ENCODE assay signal across 22 cellular contexts in the genomic region with DNA sequence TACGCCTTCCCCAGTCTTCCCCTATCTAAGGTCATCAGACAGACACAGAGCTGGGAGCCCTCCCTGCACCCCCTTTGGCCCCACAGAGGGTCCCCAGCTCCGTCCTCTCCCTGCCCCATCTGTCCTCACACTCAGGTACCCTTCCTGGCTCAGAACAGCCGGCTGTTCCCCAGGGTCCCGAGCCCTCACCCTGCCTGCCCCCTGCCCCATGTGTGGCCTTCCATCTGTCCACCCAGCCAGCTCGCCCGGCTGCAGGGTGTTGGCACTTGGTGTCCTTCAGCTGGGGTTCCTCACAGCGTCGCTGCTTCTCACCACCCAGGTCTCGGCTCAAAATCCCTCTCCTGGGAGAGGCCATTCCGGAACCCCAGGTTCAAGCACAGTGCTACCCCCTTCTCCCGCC. TPM values are rescaled to one million over a fixed set of nuclear protein-coding genes. Genes with fewer than 3 reads are reported as not detected.
DNase-seq lines count a peak whose midpoint lies in the region; ATAC-seq, FAIRE-seq and TF ChIP-seq lines count a peak whose summit lies in the region.
"Had no signal": no experiment of that assay in that cellular context is flagged by ENCODE, and none has a peak within 500 bp of the region (broad histone marks: within the 10 kb centered on the region; RNA-seq: fewer than 3 reads in every experiment).

No MANE protein-coding gene starts in this region.

- no peaks in the 10 kb centered on the region for H3K9me2 ChIP-seq in GM23338 (ENCODE audit: insufficient read depth)

- intact Hi-C loops in natural killer cell (cut with micrococcal nuclease) (no loop called here), Panc1 (cut with micrococcal nuclease; ENCODE audit: unreplicated experiment) (no loop called here), lower lobe of right lung (cut with DNase I) (no loop called here)

- no peak overlapping the region for H3K27ac Mint-ChIP-seq in natural killer cell treated with Interleukin-12 subunit alpha and Interleukin-12 subunit beta and Interleukin-15 and Interleukin-18, amount 100 ng/mL, for 72 hours
- H3K27ac Mint-ChIP-seq in natural killer cell (no peak overlapping the region), GM23338 (no peak overlapping the region)
- H3K27ac Mint-ChIP-seq: CD4-positive, CD25-positive, alpha-beta regulatory T cell had no signal

- no peak overlapping the region for H2AFZ ChIP-seq in GM23338

- CTCF ChIA-PET in Panc1 (lab: Charles Lee), result interaction anchor here (0.5 to 1.1 kb wide), 3 partner anchors 29 to 672 kb away, joined by 3 to 6 read pairs (median 3); a partner anchor contains a TSS

- FAIRE-seq in urothelium cell line (lab: Jason Lieb, UNC), result peak; percentile 73
- FAIRE-seq: D721Med, GM12892, GM18507 had no signal

- POLR2A ChIA-PET in Panc1 (lab: Charles Lee), result no interaction called here

- no peak overlapping the region for H3K4me3 Mint-ChIP-seq in natural killer cell treated with Interleukin-12 subunit alpha and Interleukin-12 subunit beta and Interleukin-15 and Interleukin-18, amount 100 ng/mL, for 72 hours
- H3K4me3 Mint-ChIP-seq in natural killer cell, result no peak overlapping the region
- no peak overlapping the region for H3K4me3 Mint-ChIP-seq in GM23338
- H3K4me3 Mint-ChIP-seq: CD4-positive, CD25-positive, alpha-beta regulatory T cell; CD8-positive, alpha-beta memory T cell; H9 had no signal

- peaks cover 4% of the 10 kb centered on the region for H3K9me3 Mint-ChIP-seq in natural killer cell treated with Interleukin-12 subunit alpha and Interleukin-12 subunit beta and Interleukin-15 and Interleukin-18, amount 100 ng/mL, for 72 hours
- H3K9me3 Mint-ChIP-seq in natural killer cell (peaks cover 4% of the 10 kb centered on the region in 2 donors), GM23338 (peaks cover 19% of the 10 kb centered on the region)

- H3K36me3 ChIP-seq in Panc1 (ENCODE audit: control insufficient read depth, insufficient read depth, low read length), result no peaks in the 10 kb centered on the region
- H3K36me3 ChIP-seq in lower lobe of right lung, result no peaks in the 10 kb centered on the region
- peaks cover 5% of the 10 kb centered on the region; the same call in 1 of the 2 replicates for H3K36me3 ChIP-seq in GM23338 (ENCODE audit: insufficient read depth)

- BruUV-seq in Panc1 (replicated peaks; lab: Mats Ljungman, UMichigan), result no TSS peak

- H3K36me3 Mint-ChIP-seq in natural killer cell treated with Interleukin-12 subunit alpha and Interleukin-12 subunit beta and Interleukin-15 and Interleukin-18, amount 100 ng/mL, for 72 hours, result peaks cover 4% of the 10 kb centered on the region
- peaks cover 6% of the 10 kb centered on the region for H3K36me3 Mint-ChIP-seq in natural killer cell
- peaks cover 3% of the 10 kb centered on the region; the same call in 2 of the 3 replicates for H3K36me3 Mint-ChIP-seq in GM23338 (ENCODE audit: low read depth)
- H3K36me3 Mint-ChIP-seq: CD4-positive, CD25-positive, alpha-beta regulatory T cell; CD8-positive, alpha-beta memory T cell had no signal

- H3K27ac ChIP-seq in Panc1 (ENCODE audit: low read length), result no peak overlapping the region
- H3K27ac ChIP-seq in lower lobe of right lung, result no peak overlapping the region
- no peak overlapping the region for H3K27ac ChIP-seq in GM23338 (ENCODE audit: low read depth)
- H3K27ac ChIP-seq: 22Rv1 had no signal

- H4K20me1 ChIP-seq in GM23338 (replicated peaks; ENCODE audit: insufficient read depth), result no peaks in the 10 kb centered on the region

- in situ Hi-C loops in Panc1 (cut with HindIII; ENCODE audit: low pct_unique_long_range_greater_than_20kb, low sequenced_read_pairs), result no loop called here

- ATAC-seq in natural killer cell treated with Interleukin-12 subunit alpha and Interleukin-12 subunit beta and Interleukin-15 and Interleukin-18, amount 100 ng/mL, for 72 hours, result no peak
- ATAC-seq in natural killer cell, result no peak
- peak; percentile 46 for ATAC-seq in Panc1
- ATAC-seq in lower lobe of right lung, result no peak
- no peak for ATAC-seq in GM23338
- ATAC-seq in HG03196 (IDR thresholded peaks at IDR 0.05; ENCODE audit: unreplicated experiment), result no peak

- H3K4me2 ChIP-seq in GM23338, result no peak overlapping the region

- peak; percentile 38 for DNase-seq in natural killer cell treated with Interleukin-12 subunit alpha and Interleukin-12 subunit beta and Interleukin-15 and Interleukin-18, amount 100 ng/mL, for 72 hours (ENCODE audit: low spot score)
- DNase-seq in natural killer cell (no peak), Panc1 (ENCODE audit: low read depth, low spot score) (no peak), lower lobe of right lung (peak; percentile 41), urothelium cell line (ENCODE audit: low spot score) (no peak), GM23338 (ENCODE audit: low spot score) (no peak), DMS 273 (lab: John Stamatoyannopoulos, UW; ENCODE audit: unreplicated experiment) (no peak)
- DNase-seq: C1 segment of cervical spinal cord; CD4-positive, CD25-positive, alpha-beta regulatory T cell; CD8-positive, alpha-beta memory T cell; COR-L47; DMS153; DMS79; GDM1; GOT3; H9 had no signal

- H3F3A ChIP-seq in GM23338 (replicated peaks; ENCODE audit: low read depth), result no peaks in the 10 kb centered on the region

- H3K27me3 ChIP-seq in Panc1 (ENCODE audit: control insufficient read depth, insufficient read depth, low read length), result no peaks in the 10 kb centered on the region; the same call in 1 of the 2 replicates
- H3K27me3 ChIP-seq in lower lobe of right lung (ENCODE audit: low read depth), result peaks cover 20% of the 10 kb centered on the region
- no peaks in the 10 kb centered on the region for H3K27me3 ChIP-seq in GM23338 (ENCODE audit: insufficient read depth)

- H3K4me1 ChIP-seq in Panc1 (ENCODE audit: control insufficient read depth, insufficient read depth, low read length), result peaks cover 6% of the 10 kb centered on the region
- H3K4me1 ChIP-seq in lower lobe of right lung, result no peaks in the 10 kb centered on the region
- H3K4me1 ChIP-seq in GM23338 (ENCODE audit: insufficient read depth), result no peaks in the 10 kb centered on the region

- H3K4me3 ChIP-seq in Panc1 (ENCODE audit: low read depth in 2 of 2, low read length in 2 of 2), result no peak overlapping the region
- no peak overlapping the region for H3K4me3 ChIP-seq in lower lobe of right lung
- no peak overlapping the region for H3K4me3 ChIP-seq in GM23338

- peaks cover 5 to 8% of the 10 kb centered on the region in 2 donors for H3K27me3 Mint-ChIP-seq in natural killer cell treated with Interleukin-12 subunit alpha and Interleukin-12 subunit beta and Interleukin-15 and Interleukin-18, amount 100 ng/mL, for 72 hours
- H3K27me3 Mint-ChIP-seq in natural killer cell (ENCODE audit: low read depth in 2 of 2) (peaks cover 0 to 5% of the 10 kb centered on the region in 2 donors), GM23338 (ENCODE audit: insufficient read depth, low read depth, poor library complexity) (peaks cover 3% of the 10 kb centered on the region)

- H3K79me2 ChIP-seq in GM23338 (replicated peaks; ENCODE audit: insufficient read depth), result no peaks in the 10 kb centered on the region

- H3K9me3 ChIP-seq in Panc1 (ENCODE audit: control insufficient read depth, insufficient read depth, low read depth, low read length) (no peaks in the 10 kb centered on the region), lower lobe of right lung (peaks cover 15% of the 10 kb centered on the region)

- no peaks in the 10 kb centered on the region for H3K4me1 Mint-ChIP-seq in natural killer cell treated with Interleukin-12 subunit alpha and Interleukin-12 subunit beta and Interleukin-15 and Interleukin-18, amount 100 ng/mL, for 72 hours (ENCODE audit: low read depth in 2 of 2)
- no peaks in the 10 kb centered on the region for H3K4me1 Mint-ChIP-seq in natural killer cell
- no peaks in the 10 kb centered on the region; the same call in 2 of the 3 replicates for H3K4me1 Mint-ChIP-seq in GM23338
- H3K4me1 Mint-ChIP-seq: CD8-positive, alpha-beta memory T cell; H9 had no signal

- TF ChIP-seq CTCF in natural killer cell (IDR thresholded peaks at IDR 0.05) (no peak), Panc1 (IDR thresholded peaks at IDR 0.05) (no peak), lower lobe of right lung (IDR thresholded peaks at IDR 0.05) (no peak), GM23338 (conservative IDR thresholded peaks at IDR 0.05; ENCODE audit: low read depth in 2 of 2) (no peak)

RNA-seq across cellular contexts. Expression of a gene that starts 28.9 kb away (rescaled TPM):
- under 1 TPM in 1 of 2 donors, not detected in 1; 0.11 TPM for total RNA-seq in natural killer cell treated with Interleukin-12 subunit alpha and Interleukin-12 subunit beta and Interleukin-15 and Interleukin-18, amount 100 ng/mL, for 72 hours
- total RNA-seq in natural killer cell, result under 1 TPM in 2 of 3 donors, not detected in 1; 0.30 to 0.45 TPM
- 39.0 TPM for total RNA-seq in Panc1 (2021; ENCODE audit: unreplicated experiment)
- 71.7 TPM for polyA plus RNA-seq in Panc1 (2012; ENCODE audit: insufficient read length)
- total RNA-seq in lower lobe of right lung, result 1.4 TPM
- 3.5 and 5.0 TPM in 2 replicates for total RNA-seq in GM23338 (2014; rRNA removed; shearing (Covaris generic))
- polyA plus RNA-seq in GM23338 (2016; fragmentation: Nextera tagmentation; extraction: Ambion mirVana), result 0.08 and 0.09 TPM in 2 replicates
- total RNA-seq: A673; CD4-positive, CD25-positive, alpha-beta regulatory T cell had no signal
- polyA plus RNA-seq: CD4-positive, CD25-positive, alpha-beta regulatory T cell had no signal

Comparison
In these comparisons a context has a peak if more than half of its experiments do, and no peak if none do; other contexts are left out.
1. DNase-seq: peak in natural killer cell treated with Interleukin-12 subunit alpha and Interleukin-12 subunit beta and Interleukin-15 and Interleukin-18, amount 100 ng/mL, for 72 hours (single experiment) and lower lobe of right lung (single experiment); none in natural killer cell (single experiment), Panc1 (single experiment), urothelium cell line (single experiment), GM23338 (single experiment) and DMS 273 (single experiment).